Comparison of ENCODE assay signal across 28 cellular contexts in the genomic region with DNA sequence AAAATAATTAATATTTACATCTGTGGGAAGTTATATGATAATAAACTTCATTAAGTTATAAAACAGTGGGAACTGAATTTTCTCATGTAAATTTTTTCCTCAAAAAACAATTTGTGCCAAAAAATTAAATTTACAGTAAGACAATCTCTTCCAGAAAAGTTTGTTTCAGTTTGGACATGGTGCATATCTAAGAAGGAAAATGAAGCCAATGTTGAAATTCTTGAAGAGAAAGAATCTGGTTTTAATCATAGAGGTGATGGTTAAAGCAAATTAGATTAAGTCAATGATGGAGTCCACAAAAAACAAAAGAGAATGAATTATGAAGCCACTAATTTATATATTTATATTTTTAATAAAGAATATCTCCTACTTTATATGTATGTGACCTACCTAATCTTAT.
"Had no signal": no experiment of that assay in that cellular context is flagged by ENCODE, and none has a peak within 500 bp of the region (broad histone marks: within the 10 kb centered on the region; RNA-seq: fewer than 3 reads in every experiment).

No MANE protein-coding gene starts in this region.

- H3K4me1 ChIP-seq: ascending aorta had no signal

- H3K36me3 ChIP-seq: ascending aorta had no signal

- DNase-seq: activated B cell treated with CpG ODN at 0.5 μM for 24 hours; activated CD4-positive, alpha-beta memory T cell treated with anti-CD3 and anti-CD28 coated beads for 36 hours; activated CD4-positive, alpha-beta T cell treated with anti-CD3 and anti-CD28 coated beads for 4 hours; activated CD4-positive, alpha-beta T cell treated with anti-CD3 and anti-CD28 coated beads, Interleukin-2, amount 10 ng/mL, durations not matched to agents 24 days and 14 days; activated CD4-positive, alpha-beta T cell treated with anti-CD3 and anti-CD28 coated beads, Interleukin-2, amount 50 U/mL, for 1 hour; activated CD4-positive, alpha-beta T cell treated with anti-CD3 and anti-CD28 coated beads, Interleukin-2, amount 50 U/mL, for 4 hours; activated CD4-positive, CD25-positive, alpha-beta regulatory T cell treated with anti-CD3 and anti-CD28 coated beads, Interleukin-2, amount 50 U/mL, for 72 hours; activated CD8-positive, alpha-beta memory T cell treated with anti-CD3 and anti-CD28 coated beads, Interleukin-2, amount 50 U/mL, for 4 hours; activated CD8-positive, alpha-beta T cell treated with anti-CD3 and anti-CD28 coated beads for 36 hours; activated effector memory CD4-positive, alpha-beta T cell treated with anti-CD3 and anti-CD28 coated beads, Interleukin-2, amount 50 U/mL, for 16 hours; activated gamma-delta T cell treated with Interleukin-2 at 50 U/mL for 16 hours; activated naive CD4-positive, alpha-beta T cell; activated naive CD4-positive, alpha-beta T cell treated with anti-CD3 and anti-CD28 coated beads for 36 hours; activated naive CD4-positive, alpha-beta T cell treated with anti-CD3 and anti-CD28 coated beads, Interleukin-2, amount 50 U/mL, for 16 hours; activated naive CD8-positive, alpha-beta T cell treated with anti-CD3 and anti-CD28 coated beads for 36 hours; activated T-cell treated with anti-CD3 and anti-CD28 coated beads for 4 hours; activated T-cell treated with anti-CD3 and anti-CD28 coated beads, Interleukin-2, amount 50 U/mL, for 1 hour; activated T-cell treated with anti-CD3 and anti-CD28 coated beads, Interleukin-2, amount 50 U/mL, for 4 hours; activated T-cell treated with anti-CD3 and anti-CD28 coated beads, Interleukin-2, amount 50 U/mL, for 72 hours; amygdala; anterior cingulate cortex; central memory CD4-positive, alpha-beta T cell; T-helper 1 cell; T-helper 2 cell; T-helper 9 cell had no signal

- H3K9me3 ChIP-seq: ascending aorta had no signal

- FAIRE-seq: TTC549 had no signal

- H3K4me3 ChIP-seq: ascending aorta had no signal

- H3K27ac ChIP-seq: ascending aorta, VCaP had no signal

- H3K27me3 ChIP-seq: ascending aorta had no signal
